ENCODE assay signal across 16 cellular contexts in genomic region chr18:33957705-33958104, GRCh38.
A peak's percentile ranks its signal among the peaks of the same experiment; 100 is the strongest.
DNase-seq lines count a peak whose midpoint lies in the region.
"Had no signal": no experiment of that assay in that cellular context is flagged by ENCODE, and none has a peak within 500 bp of the region (broad histone marks: within the 10 kb centered on the region; RNA-seq: fewer than 3 reads in every experiment).

No MANE protein-coding gene starts in this region.

- H3K4me1 ChIP-seq in neuronal stem cell (ENCODE audit: control insufficient read depth in 2 of 2, insufficient read depth in 1 of 2, low read depth in 1 of 2, low read length in 2 of 2), result peaks cover 0 to 1% of the 10 kb centered on the region in 2 donors
- H3K4me1 ChIP-seq: BLaER1 treated with 17β-estradiol and CSF1 and Interleukin-3, amounts not matched to agents 10 nM and 100 nM; HAP-1 had no signal

- no peak overlapping the region for H3K23ac ChIP-seq in neuronal stem cell (ENCODE audit: low read depth, low read length, poor library complexity)

- H3K14ac ChIP-seq in neuronal stem cell (ENCODE audit: low read length), result no peak overlapping the region

- no peak overlapping the region for H3K18ac ChIP-seq in neuronal stem cell (ENCODE audit: low read length)

- no peak overlapping the region for H4K91ac ChIP-seq in neuronal stem cell (ENCODE audit: low read depth, low read length, poor library complexity)

- H3K9me3 ChIP-seq in neuronal stem cell (replicated peaks in 1 of 2; ENCODE audit: control insufficient read depth in 2 of 2, insufficient read depth in 1 of 2, low read depth in 1 of 2, low read length in 2 of 2), result no peaks in the 10 kb centered on the region
- H3K9me3 ChIP-seq: BLaER1 treated with 17β-estradiol and CSF1 and Interleukin-3, amounts not matched to agents 10 nM and 100 nM; HAP-1 had no signal

- H3K36me3 ChIP-seq in neuronal stem cell (replicated peaks in 1 of 2; ENCODE audit: control insufficient read depth in 2 of 2, insufficient read depth in 2 of 2, low read length in 2 of 2), result no peaks in the 10 kb centered on the region
- H3K36me3 ChIP-seq: BLaER1 treated with 17β-estradiol and CSF1 and Interleukin-3, amounts not matched to agents 10 nM and 100 nM; HAP-1 had no signal

- no peak overlapping the region for H3K9ac ChIP-seq in neuronal stem cell (ENCODE audit: low read depth, low read length, poor library complexity)
- H3K9ac ChIP-seq: BLaER1 treated with 17β-estradiol and CSF1 and Interleukin-3, amounts not matched to agents 10 nM and 100 nM had no signal

- peak overlapping the region; percentile 32 for H2AFZ ChIP-seq in neuronal stem cell (ENCODE audit: low read length)

- WGBS in neuronal stem cell (ENCODE audit: extremely low coverage in 2 of 2, insufficient read length in 2 of 2, insufficient replicate concordance in 1 of 2), 2 donors, result no CpG with 5 or more reads among the region's 5 CpGs

- no peaks in the 10 kb centered on the region for H3K79me1 ChIP-seq in neuronal stem cell (ENCODE audit: low read depth, low read length)

- H3K27me3 ChIP-seq in neuronal stem cell (ENCODE audit: control insufficient read depth in 3 of 3, insufficient read depth in 3 of 3, low read depth in 1 of 3, low read length in 3 of 3), result no peaks in the 10 kb centered on the region
- H3K27me3 ChIP-seq: BLaER1 treated with 17β-estradiol and CSF1 and Interleukin-3, amounts not matched to agents 10 nM and 100 nM had no signal

- DNase-seq in NCI-H2029 treated with DMSO at 0.1 percent for 48 hours (lab: John Stamatoyannopoulos, UW) (peak; percentile 48), NCI-H2029 (lab: John Stamatoyannopoulos, UW) (no peak), NCI-H146 (lab: John Stamatoyannopoulos, UW) (peak; percentile 84), NCI-H774 (lab: John Stamatoyannopoulos, UW) (peak; percentile 60), neuronal stem cell (ENCODE audit: low spot score) (no peak), HuH-7 (ENCODE audit: low spot score) (no peak), SHP77 (lab: John Stamatoyannopoulos, UW) (no peak)
- no peak for DNase-seq in activated CD4-positive, alpha-beta T cell treated with anti-CD3 and anti-CD28 coated beads, Interleukin-2, amount 50 U/mL, for 1 hour
- DNase-seq: 8988T, DMS 273 treated with DMSO at 0.1 percent for 48 hours, IMR-90, NCI-H1694 treated with DMSO at 0.1 percent for 48 hours, NCI-H526 treated with DMSO at 0.1 percent for 48 hours, SHP77 treated with DMSO at 0.1 percent for 48 hours had no signal

- H3K4ac ChIP-seq in neuronal stem cell (ENCODE audit: low read length), result no peak overlapping the region

- no peak overlapping the region for H3K4me2 ChIP-seq in neuronal stem cell (ENCODE audit: insufficient read depth, low read length, poor library complexity, severe bottlenecking)
- H3K4me2 ChIP-seq: BLaER1 treated with 17β-estradiol and CSF1 and Interleukin-3, amounts not matched to agents 10 nM and 100 nM had no signal

- no peak overlapping the region for H2BK5ac ChIP-seq in neuronal stem cell (ENCODE audit: low read length)

- no peak overlapping the region for H4K8ac ChIP-seq in neuronal stem cell (ENCODE audit: low read depth, low read length)

- H2BK15ac ChIP-seq in neuronal stem cell (ENCODE audit: low read length), result no peak overlapping the region

- H3K4me3 ChIP-seq in neuronal stem cell (ENCODE audit: low read length in 2 of 2), result no peak overlapping the region
- H3K4me3 ChIP-seq: BLaER1 treated with 17β-estradiol and CSF1 and Interleukin-3, amounts not matched to agents 10 nM and 100 nM; HAP-1 had no signal

- no peak overlapping the region for H3K27ac ChIP-seq in neuronal stem cell (replicated peaks; ENCODE audit: low read length)
- H3K27ac ChIP-seq: BLaER1 treated with 17β-estradiol and CSF1 and Interleukin-3, amounts not matched to agents 10 nM and 100 nM had no signal

- H2AK5ac ChIP-seq in neuronal stem cell (ENCODE audit: low read depth, low read length), result no peak overlapping the region

- no peak overlapping the region for H2BK120ac ChIP-seq in neuronal stem cell (ENCODE audit: low read depth, low read length)

- H2BK12ac ChIP-seq in neuronal stem cell (ENCODE audit: low read length), result no peak overlapping the region

Comparison
In these comparisons a context has a peak if more than half of its experiments do, and no peak if none do; other contexts are left out.
1. DNase-seq: peak in NCI-H2029 treated with DMSO at 0.1 percent for 48 hours (single experiment), NCI-H146 (single experiment) and NCI-H774 (single experiment); none in NCI-H2029 (single experiment), neuronal stem cell (single experiment), activated CD4-positive, alpha-beta T cell treated with anti-CD3 and anti-CD28 coated beads, Interleukin-2, amount 50 U/mL, for 1 hour (single experiment), HuH-7 (single experiment) and SHP77 (0 of 2).